In the genomic region with DNA sequence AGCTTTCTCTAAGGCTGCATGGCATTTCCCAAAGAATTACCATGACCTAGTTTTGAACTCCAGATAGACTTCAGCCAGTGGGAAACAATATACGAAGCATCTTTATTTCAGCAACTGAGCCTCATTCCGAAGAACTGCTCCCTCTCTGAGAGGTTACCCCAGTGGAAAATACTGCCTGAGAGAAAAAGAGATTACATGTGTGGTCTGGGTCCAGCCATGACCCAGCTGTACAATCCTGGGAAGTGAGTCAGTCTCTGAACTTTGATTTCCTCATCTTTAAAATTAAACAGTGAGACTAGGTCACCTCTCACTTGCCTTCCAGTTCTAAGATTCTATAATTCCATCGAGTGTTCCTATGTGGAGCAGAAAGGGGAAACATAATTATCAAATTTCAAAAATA, we compare ENCODE assay signal across 12 cellular contexts. TPM values are rescaled to one million over a fixed set of nuclear protein-coding genes. Genes with fewer than 3 reads are reported as not detected.
DNase-seq lines count a peak whose midpoint lies in the region; TF ChIP-seq lines count a peak whose summit lies in the region.
"Had no signal": no experiment of that assay in that cellular context is flagged by ENCODE, and none has a peak within 500 bp of the region (broad histone marks: within the 10 kb centered on the region; RNA-seq: fewer than 3 reads in every experiment).

No MANE protein-coding gene starts in this region.

- no peaks in the 10 kb centered on the region for H3K36me3 ChIP-seq in urinary bladder (ENCODE audit: insufficient read depth)

- H3K27ac ChIP-seq in urinary bladder (ENCODE audit: low read depth) = peak overlapping the region; percentile 45

- no peaks in the 10 kb centered on the region for H3K27me3 Mint-ChIP-seq in chondrocyte (ENCODE audit: low read depth)
- H3K27me3 Mint-ChIP-seq: stimulated activated naive CD8-positive, alpha-beta T cell treated with anti-CD3 and anti-CD28 coated beads, Interleukin-15, amount 100 ng/mL, for 72 hours had no signal

- no peak for TF ChIP-seq CTCF in chondrocyte (IDR thresholded peaks at IDR 0.05)

- no peak overlapping the region for H3K4me3 Mint-ChIP-seq in chondrocyte (ENCODE audit: unreplicated experiment)
- H3K4me3 Mint-ChIP-seq: endodermal cell; H9; stimulated activated naive CD8-positive, alpha-beta T cell treated with anti-CD3 and anti-CD28 coated beads, Interleukin-15, amount 100 ng/mL, for 72 hours had no signal

- peak; percentile 12 for DNase-seq in HT-29 (ENCODE audit: low spot score)
- no peak for DNase-seq in chondrocyte (ENCODE audit: low spot score)
- DNase-seq in kidney tubule cell (ENCODE audit: low spot score) = peak; percentile 47
- no peak for DNase-seq in UCSD-AML1 (lab: John Stamatoyannopoulos, UW; ENCODE audit: unreplicated experiment)
- DNase-seq in activated gamma-delta T cell (lab: John Stamatoyannopoulos, UW) = no peak
- DNase-seq in DMS 273 treated with DMSO at 0.1 percent for 48 hours (lab: John Stamatoyannopoulos, UW) = no peak
- DNase-seq: endodermal cell; H9; NCI-H2029; OCI-M1; stimulated activated naive CD8-positive, alpha-beta T cell treated with anti-CD3 and anti-CD28 coated beads, Interleukin-15, amount 100 ng/mL, for 72 hours had no signal

- H3K9me3 Mint-ChIP-seq in chondrocyte (ENCODE audit: low read depth) = peaks cover 3% of the 10 kb centered on the region
- H3K9me3 Mint-ChIP-seq: endodermal cell; H9; stimulated activated naive CD8-positive, alpha-beta T cell treated with anti-CD3 and anti-CD28 coated beads, Interleukin-15, amount 100 ng/mL, for 72 hours had no signal

- peaks cover 45% of the 10 kb centered on the region for H3K4me1 Mint-ChIP-seq in chondrocyte (ENCODE audit: low read depth)

- WGBS in urinary bladder = 52% methylated on average over 3 of the region's 3 CpGs

- no peaks in the 10 kb centered on the region for H3K36me3 Mint-ChIP-seq in chondrocyte (ENCODE audit: low read depth)

- H3K4me3 ChIP-seq in urinary bladder (ENCODE audit: low read depth, low read length) = no peak overlapping the region

- H3K27ac Mint-ChIP-seq in chondrocyte (ENCODE audit: unreplicated experiment) = peak overlapping the region; percentile 79
- H3K27ac Mint-ChIP-seq: endodermal cell; H9; stimulated activated naive CD8-positive, alpha-beta T cell treated with anti-CD3 and anti-CD28 coated beads, Interleukin-15, amount 100 ng/mL, for 72 hours had no signal

- no peaks in the 10 kb centered on the region for H3K4me1 ChIP-seq in urinary bladder (ENCODE audit: insufficient read depth)

RNA-seq across cellular contexts. Expression of gene TNIK, which starts 42.4 kb away (rescaled TPM):
- 12.4 and 14.6 TPM in 2 replicates for total RNA-seq in HT-29 (2014; rRNA removed; shearing (Covaris generic))
- total RNA-seq in chondrocyte (16.9 to 18.7 TPM (median 17.5 TPM) in 3 replicates), urinary bladder (26.6 TPM)
- polyA plus RNA-seq in urinary bladder = 6.5 TPM

Comparison
In these comparisons a context has a peak if more than half of its experiments do, and no peak if none do; other contexts are left out.
1. DNase-seq: peak in HT-29 (single experiment) and kidney tubule cell (single experiment); none in chondrocyte (single experiment), UCSD-AML1 (single experiment), activated gamma-delta T cell (single experiment) and DMS 273 treated with DMSO at 0.1 percent for 48 hours (single experiment).